Comparison of ENCODE assay signal across 17 cellular contexts in the genomic region with DNA sequence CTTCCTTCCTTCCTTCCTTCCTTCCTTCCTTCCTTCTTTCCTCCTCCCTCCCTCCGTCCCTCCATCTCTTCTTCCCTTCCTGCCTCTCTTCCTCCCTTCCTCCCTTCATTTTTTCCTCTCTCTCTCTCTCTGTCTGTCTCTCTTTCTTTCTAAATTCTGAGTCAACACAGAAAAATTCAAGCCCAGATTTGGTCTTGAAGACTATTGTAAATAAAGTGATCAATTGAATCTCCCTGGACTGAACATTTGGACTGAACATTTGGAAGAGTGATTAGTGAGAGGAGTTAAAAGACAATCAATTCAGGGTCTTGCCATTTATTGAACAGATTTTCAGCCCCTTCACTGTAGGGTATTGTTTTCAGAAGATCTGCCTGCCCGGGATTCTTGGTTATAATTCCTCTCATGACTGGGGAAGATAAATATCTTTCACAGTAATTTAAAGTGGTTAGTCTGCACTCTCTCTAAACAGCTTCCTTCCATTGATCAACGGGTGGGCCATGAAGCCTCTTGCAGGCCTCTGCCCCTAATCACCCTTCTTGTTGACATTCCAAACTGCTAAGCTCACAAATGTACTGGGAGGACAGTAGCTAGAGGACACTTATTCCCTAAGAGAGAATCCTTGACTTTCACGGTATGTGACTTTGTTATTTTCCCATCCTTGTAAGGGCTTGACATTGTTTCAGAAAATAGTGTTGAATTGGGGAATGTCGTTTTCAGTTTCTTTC.
DNase-seq lines count a peak whose midpoint lies in the region; ATAC-seq, FAIRE-seq and TF ChIP-seq lines count a peak whose summit lies in the region.
"Had no signal": no experiment of that assay in that cellular context is flagged by ENCODE, and none has a peak within 500 bp of the region (broad histone marks: within the 10 kb centered on the region; RNA-seq: fewer than 3 reads in every experiment).

No MANE protein-coding gene starts in this region.

- ATAC-seq in CD8-positive, alpha-beta T cell: no peak

- H3K79me2 ChIP-seq in astrocyte (ENCODE audit: insufficient read depth, low read length): no peaks in the 10 kb centered on the region
- H3K79me2 ChIP-seq in mesendoderm (ENCODE audit: control insufficient read depth, insufficient read depth, low read length): no peaks in the 10 kb centered on the region

- no peak overlapping the region for H2AFZ ChIP-seq in astrocyte (ENCODE audit: low read depth, low read length)

- H2BK120ac ChIP-seq in mesendoderm (ENCODE audit: low read depth, low read length): peak overlapping the region; percentile 18

- no peak for FAIRE-seq in astrocyte (lab: Jason Lieb, UNC)

- POLR2A ChIA-PET in CD8-positive, alpha-beta T cell (lab: Charles Lee): no interaction called here

- H3K36me3 ChIP-seq in astrocyte (ENCODE audit: insufficient read depth, low read length) (no peaks in the 10 kb centered on the region), mesendoderm (ENCODE audit: control insufficient read depth, insufficient read depth, low read length) (no peaks in the 10 kb centered on the region), vagina (no peaks in the 10 kb centered on the region)
- no peaks in the 10 kb centered on the region for H3K36me3 ChIP-seq in CD8-positive, alpha-beta T cell (ENCODE audit: insufficient read depth, low read length)

- H3K4me1 ChIP-seq in astrocyte (ENCODE audit: insufficient read depth, low read length): no peaks in the 10 kb centered on the region
- H3K4me1 ChIP-seq in mesendoderm (ENCODE audit: control insufficient read depth, low read depth, low read length): peaks cover 2% of the 10 kb centered on the region
- H3K4me1 ChIP-seq in CD8-positive, alpha-beta T cell (ENCODE audit: insufficient read depth, low read length): no peaks in the 10 kb centered on the region
- H3K4me1 ChIP-seq in vagina: peaks cover 7% of the 10 kb centered on the region

- no peak overlapping the region for H2BK15ac ChIP-seq in mesendoderm (replicated peaks; ENCODE audit: low read depth)

- H3K9me3 ChIP-seq in astrocyte (ENCODE audit: insufficient read depth, low read depth, low read length): peaks cover 5% of the 10 kb centered on the region
- H3K9me3 ChIP-seq in CD8-positive, alpha-beta T cell (ENCODE audit: low read length): no peaks in the 10 kb centered on the region
- no peaks in the 10 kb centered on the region for H3K9me3 ChIP-seq in vagina

- H3K4me3 ChIP-seq in astrocyte (ENCODE audit: insufficient read depth, low read depth, low read length) (no peak overlapping the region), mesendoderm (ENCODE audit: low read length) (no peak overlapping the region), vagina (no peak overlapping the region)
- H3K4me3 ChIP-seq in CD8-positive, alpha-beta T cell (ENCODE audit: low read depth, low read length): no peak overlapping the region

- no CpG with 5 or more reads among the region's 5 CpGs for WGBS in mesendoderm (ENCODE audit: extremely low coverage, insufficient coverage, low lambda C conversion rate)

- H3K4me1 Mint-ChIP-seq in astrocyte (ENCODE audit: low read depth, unreplicated experiment): peaks cover 38% of the 10 kb centered on the region
- no peaks in the 10 kb centered on the region for H3K4me1 Mint-ChIP-seq in CD8-positive, alpha-beta T cell (ENCODE audit: low read depth)

- H3K23ac ChIP-seq in mesendoderm (ENCODE audit: low read length): no peak overlapping the region

- no peak overlapping the region for H4K5ac ChIP-seq in mesendoderm (ENCODE audit: low read length)

- H3K27me3 ChIP-seq in astrocyte (ENCODE audit: insufficient read depth, low read length) (no peaks in the 10 kb centered on the region), mesendoderm (ENCODE audit: insufficient read depth, low read length, poor library complexity) (no peaks in the 10 kb centered on the region), vagina (no peaks in the 10 kb centered on the region)
- H3K27me3 ChIP-seq in CD8-positive, alpha-beta T cell (ENCODE audit: insufficient read depth, low read length): no peaks in the 10 kb centered on the region

- H3K9ac ChIP-seq in astrocyte (ENCODE audit: low read length) (no peak overlapping the region), mesendoderm (ENCODE audit: low read length) (no peak overlapping the region)

- DNase-seq in AG08396 (ENCODE audit: low spot score) (peak; percentile 14), HCEC 1CT (peak; percentile 23), astrocyte (ENCODE audit: low read depth) (peak; percentile 7), mesendoderm (peak; percentile 98), activated gamma-delta T cell treated with Interleukin-2 at 50 U/mL for 16 hours (no peak), vagina (ENCODE audit: extremely low spot score in 2 of 2) (no peak)
- DNase-seq in CD8-positive, alpha-beta T cell: no peak
- no peak for DNase-seq in activated effector memory CD4-positive, alpha-beta T cell treated with Interleukin-2 at 50 U/mL for 16 hours
- DNase-seq: activated effector memory CD4-positive, alpha-beta T cell treated with anti-CD3 and anti-CD28 coated beads, Interleukin-2, amount 50 U/mL, for 16 hours; anterior cingulate cortex; DMS153; NCI-H1694 treated with DMSO at 0.1 percent for 48 hours; NCI-H774; posterior cingulate gyrus; stimulated activated naive CD4-positive, alpha-beta T cell treated with Interleukin-2 at 50 U/mL for 16 hours; SW 1271 had no signal

- H3K4me3 Mint-ChIP-seq in astrocyte (ENCODE audit: unreplicated experiment): peak overlapping the region; percentile 55
- no peak overlapping the region for H3K4me3 Mint-ChIP-seq in CD8-positive, alpha-beta T cell

- H2AK5ac ChIP-seq in mesendoderm (ENCODE audit: low read length): no peak overlapping the region

- H3K27me3 Mint-ChIP-seq in astrocyte (ENCODE audit: low read depth, unreplicated experiment): peaks cover 3% of the 10 kb centered on the region
- no peaks in the 10 kb centered on the region for H3K27me3 Mint-ChIP-seq in CD8-positive, alpha-beta T cell (ENCODE audit: low read depth)

- TF ChIP-seq CTCF in astrocyte (IDR thresholded peaks at IDR 0.05; ENCODE audit: insufficient read depth, low read depth, low read length) (no peak), vagina (IDR thresholded peaks at IDR 0.05) (no peak)
- TF ChIP-seq CTCF in CD8-positive, alpha-beta T cell (IDR thresholded peaks at IDR 0.05): no peak

- H3K4me2 ChIP-seq in astrocyte (ENCODE audit: low read length) (no peak overlapping the region), mesendoderm (ENCODE audit: low read length) (no peak overlapping the region)

- H3K27ac Mint-ChIP-seq in astrocyte (ENCODE audit: unreplicated experiment): peak overlapping the region; percentile 92
- no peak overlapping the region for H3K27ac Mint-ChIP-seq in CD8-positive, alpha-beta T cell

- no peak overlapping the region for H3K56ac ChIP-seq in mesendoderm (ENCODE audit: low read length)

- H3K79me1 ChIP-seq in mesendoderm (ENCODE audit: low read length): no peaks in the 10 kb centered on the region

- H2BK5ac ChIP-seq in mesendoderm (ENCODE audit: low read length): peak overlapping the region; percentile 70

- H3K4ac ChIP-seq in mesendoderm (ENCODE audit: low read depth, low read length): no peak overlapping the region

- peaks cover 5% of the 10 kb centered on the region for H3K9me3 Mint-ChIP-seq in astrocyte (ENCODE audit: unreplicated experiment)
- H3K9me3 Mint-ChIP-seq in CD8-positive, alpha-beta T cell: peaks cover 2% of the 10 kb centered on the region

- intact Hi-C loops in CD8-positive, alpha-beta T cell (cut with DNase I, micrococcal nuclease): no loop called here
- intact Hi-C loops in vagina (cut with DNase I): no loop called here

- peak overlapping the region; percentile 75 for H3K18ac ChIP-seq in mesendoderm (ENCODE audit: low read length)

- H3K36me3 Mint-ChIP-seq in astrocyte (ENCODE audit: low read depth, unreplicated experiment): no peaks in the 10 kb centered on the region
- no peaks in the 10 kb centered on the region for H3K36me3 Mint-ChIP-seq in CD8-positive, alpha-beta T cell

- no peak for TF ChIP-seq POLR2A in vagina (IDR thresholded peaks at IDR 0.05)

- CTCF ChIA-PET in CD8-positive, alpha-beta T cell (lab: Charles Lee): interaction anchor here (1.1 kb wide), 1 partner anchor 14 kb away, joined by 3 read pairs; no protein-coding TSS in a partner anchor

- H4K8ac ChIP-seq in mesendoderm (ENCODE audit: low read depth, low read length): no peak overlapping the region

- no peaks in the 10 kb centered on the region for H4K20me1 ChIP-seq in astrocyte (ENCODE audit: insufficient read depth, low read length)

- H3K27ac ChIP-seq in astrocyte (ENCODE audit: low read depth, low read length) (no peak overlapping the region), mesendoderm (ENCODE audit: low read depth, low read length) (peak overlapping the region; percentile 62), vagina (no peak overlapping the region)
- no peak overlapping the region for H3K27ac ChIP-seq in CD8-positive, alpha-beta T cell (ENCODE audit: low read depth, low read length)
- H3K27ac ChIP-seq: HL-60 had no signal

Comparison
In these comparisons a context has a peak if more than half of its experiments do, and no peak if none do; other contexts are left out.
1. DNase-seq: peak in AG08396 (single experiment), HCEC 1CT (single experiment), astrocyte (single experiment) and mesendoderm (single experiment); none in activated gamma-delta T cell treated with Interleukin-2 at 50 U/mL for 16 hours (single experiment), CD8-positive, alpha-beta T cell (0 of 7), activated effector memory CD4-positive, alpha-beta T cell treated with Interleukin-2 at 50 U/mL for 16 hours (single experiment) and vagina (0 of 2).